1 cellular context compared by ENCODE assay signal in the genomic region with DNA sequence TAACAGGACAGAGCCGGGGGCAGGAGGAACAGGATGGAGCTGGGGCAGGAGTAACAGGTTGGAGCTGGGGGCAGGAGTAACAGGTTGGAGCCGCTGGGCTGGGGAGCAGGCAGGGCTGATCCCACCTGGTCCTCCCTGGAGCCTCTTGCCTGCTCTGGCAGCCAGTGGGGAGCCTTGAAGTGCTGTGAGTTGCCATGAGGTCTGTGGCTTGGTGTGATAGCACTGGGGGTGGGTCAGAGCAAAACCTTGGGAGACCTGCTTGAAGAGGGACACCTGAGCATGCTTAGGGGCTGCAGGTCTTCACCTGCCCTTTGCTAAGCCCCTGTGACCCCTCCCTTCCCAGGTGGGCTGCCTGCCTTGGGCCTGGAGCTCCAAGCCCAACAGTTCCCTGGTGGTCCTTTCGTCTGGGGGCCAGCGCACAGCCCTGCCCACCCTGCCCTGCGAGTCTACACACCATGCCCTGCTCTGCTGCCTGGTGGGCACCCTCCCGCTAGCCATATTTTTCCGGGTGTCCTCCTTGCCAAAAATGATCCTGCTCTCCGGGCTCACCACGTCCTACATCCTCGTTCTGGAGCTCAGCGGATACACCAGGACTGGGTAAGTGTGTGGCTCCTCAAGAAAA.
TF ChIP-seq lines count a peak whose summit lies in the region.

No MANE protein-coding gene starts in this region.

TF ChIP-seq in HepG2, 621 proteins besides CTCF, POLR2A, EP300 and RAD21 (continued from another document):
- TF ChIP-seq, protein P1, sequence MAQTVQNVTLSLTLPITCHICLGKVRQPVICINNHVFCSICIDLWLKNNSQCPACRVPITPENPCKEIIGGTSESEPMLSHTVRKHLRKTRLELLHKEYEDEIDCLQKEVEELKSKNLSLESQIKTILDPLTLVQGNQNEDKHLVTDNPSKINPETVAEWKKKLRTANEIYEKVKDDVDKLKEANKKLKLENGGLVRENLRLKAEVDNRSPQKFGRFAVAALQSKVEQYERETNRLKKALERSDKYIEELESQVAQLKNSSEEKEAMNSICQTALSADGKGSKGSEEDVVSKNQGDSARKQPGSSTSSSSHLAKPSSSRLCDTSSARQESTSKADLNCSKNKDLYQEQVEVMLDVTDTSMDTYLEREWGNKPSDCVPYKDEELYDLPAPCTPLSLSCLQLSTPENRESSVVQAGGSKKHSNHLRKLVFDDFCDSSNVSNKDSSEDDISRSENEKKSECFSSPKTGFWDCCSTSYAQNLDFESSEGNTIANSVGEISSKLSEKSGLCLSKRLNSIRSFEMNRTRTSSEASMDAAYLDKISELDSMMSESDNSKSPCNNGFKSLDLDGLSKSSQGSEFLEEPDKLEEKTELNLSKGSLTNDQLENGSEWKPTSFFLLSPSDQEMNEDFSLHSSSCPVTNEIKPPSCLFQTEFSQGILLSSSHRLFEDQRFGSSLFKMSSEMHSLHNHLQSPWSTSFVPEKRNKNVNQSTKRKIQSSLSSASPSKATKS (CRISPR knock-in tag; IDR thresholded peaks at IDR 0.05) = no peak
- TF ChIP-seq ZNF724P (CRISPR knock-in tag; IDR thresholded peaks at IDR 0.05; ENCODE audit: borderline replicate concordance) (no peak), ZNF619 (CRISPR knock-in tag; IDR thresholded peaks at IDR 0.05) (no peak), ZNF557 (CRISPR knock-in tag; IDR thresholded peaks at IDR 0.05) (no peak)
